ENCODE assay signal across 1 cellular context in genomic region chrX:16185725-16186136, GRCh38.
TF ChIP-seq lines count a peak whose summit lies in the region.

No MANE protein-coding gene starts in this region.

TF ChIP-seq in IMR-90, 13 proteins besides CTCF, POLR2A, EP300 and RAD21:
- TF ChIP-seq CHD1 (IDR thresholded peaks at IDR 0.05; ENCODE audit: low read depth, low read length) (no peak), MAFK (IDR thresholded peaks at IDR 0.05; ENCODE audit: low read depth, low read length) (0 out of 2 replicates have a peak, but pooled peaks have one; percentile 23)
